Comparison of ENCODE assay signal across 10 cellular contexts in the genomic region with DNA sequence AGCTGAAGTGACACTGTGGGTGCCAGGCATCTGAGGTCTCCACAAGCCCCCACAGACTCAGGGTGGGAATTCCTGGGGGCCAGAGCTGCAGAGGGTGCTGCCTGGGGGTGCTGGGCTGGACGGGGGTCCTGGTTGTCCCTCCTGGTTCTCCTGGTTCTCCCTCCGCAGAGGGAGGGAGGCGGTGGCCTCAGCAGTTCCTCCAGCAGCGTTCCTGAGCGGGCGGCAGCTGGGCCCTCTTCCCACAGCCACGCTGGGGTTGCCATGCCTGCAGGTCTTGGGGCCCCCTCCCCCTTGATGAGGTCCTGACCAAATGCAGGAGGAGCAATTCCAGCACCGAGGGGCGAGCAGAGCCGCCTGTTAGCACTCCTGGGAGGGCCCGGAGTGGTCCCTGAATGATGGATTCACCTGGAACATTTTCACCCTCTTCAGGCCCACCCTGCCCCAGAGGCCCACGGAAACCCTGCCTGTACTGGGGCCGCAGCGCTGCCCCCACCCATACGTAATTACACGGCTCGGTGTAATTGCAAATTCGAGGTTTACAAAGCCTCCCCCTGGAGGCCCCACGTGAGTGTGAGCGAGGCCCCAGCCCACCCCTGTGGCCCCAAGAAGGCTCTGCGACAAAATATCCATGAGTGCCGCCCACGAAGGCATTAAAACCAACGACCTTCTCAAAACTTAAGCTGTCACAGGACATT. TPM values are rescaled to one million over a fixed set of nuclear protein-coding genes. Genes with fewer than 3 reads are reported as not detected.
DNase-seq lines count a peak whose midpoint lies in the region; ATAC-seq and TF ChIP-seq lines count a peak whose summit lies in the region.
"Had no signal": no experiment of that assay in that cellular context is flagged by ENCODE, and none has a peak within 500 bp of the region (broad histone marks: within the 10 kb centered on the region; RNA-seq: fewer than 3 reads in every experiment).

No MANE protein-coding gene starts in this region.

- DNase-seq in CD1c-positive myeloid dendritic cell (ENCODE audit: extremely low spot score) (peak; percentile 36), natural killer cell (peak; percentile 27), NCI-H1694 treated with DMSO at 0.1 percent for 48 hours (lab: John Stamatoyannopoulos, UW) (no peak), NCI-H128 (lab: John Stamatoyannopoulos, UW; ENCODE audit: unreplicated experiment) (no peak)
- peak; percentile 65 for DNase-seq in activated naive CD8-positive, alpha-beta T cell treated with anti-CD3 and anti-CD28 coated beads, Interleukin-2, amount 10 ng/mL, durations not matched to agents 7 days and 5 days
- DNase-seq: tibial artery had no signal

- peak; percentile 5 for ATAC-seq in activated naive CD8-positive, alpha-beta T cell treated with anti-CD3 and anti-CD28 coated beads, Interleukin-2, amount 10 ng/mL, durations not matched to agents 7 days and 5 days (ENCODE audit: low read depth)
- ATAC-seq in natural killer cell (peak; percentile 25 to 29 (median 27)), HG02970 (IDR thresholded peaks at IDR 0.05; ENCODE audit: low FRiP score, unreplicated experiment) (no peak), HG02763 (IDR thresholded peaks at IDR 0.05; ENCODE audit: unreplicated experiment) (no peak)
- ATAC-seq: SK-N-SH treated with all-trans-retinoic acid at 6 μM for 48 hours had no signal

- H3K4me3 Mint-ChIP-seq in IgD-negative memory B cell (peak overlapping the region; percentile 79 to 97 (median 90)), natural killer cell (peak overlapping the region; percentile 98)
- H3K4me3 Mint-ChIP-seq in activated naive CD8-positive, alpha-beta T cell treated with anti-CD3 and anti-CD28 coated beads, Interleukin-2, amount 10 ng/mL, durations not matched to agents 7 days and 5 days, result peak overlapping the region; percentile 100

- no peaks in the 10 kb centered on the region for H3K27me3 Mint-ChIP-seq in IgD-negative memory B cell
- H3K27me3 Mint-ChIP-seq in activated naive CD8-positive, alpha-beta T cell treated with anti-CD3 and anti-CD28 coated beads, Interleukin-2, amount 10 ng/mL, durations not matched to agents 7 days and 5 days, result no peaks in the 10 kb centered on the region
- H3K27me3 Mint-ChIP-seq in natural killer cell (ENCODE audit: low read depth in 2 of 2), result no peaks in the 10 kb centered on the region

- intact Hi-C loops in natural killer cell (cut with micrococcal nuclease), result loop anchor here (2.0 to 5.0 kb wide), 2 partner anchors 34 to 104 kb away; no protein-coding TSS in a partner anchor

- H3K27ac Mint-ChIP-seq in IgD-negative memory B cell, result peak overlapping the region; percentile 85 to 93 (median 90)
- peak overlapping the region; percentile 98 for H3K27ac Mint-ChIP-seq in activated naive CD8-positive, alpha-beta T cell treated with anti-CD3 and anti-CD28 coated beads, Interleukin-2, amount 10 ng/mL, durations not matched to agents 7 days and 5 days
- H3K27ac Mint-ChIP-seq in natural killer cell, result peak overlapping the region; percentile 86 to 96

- no peaks in the 10 kb centered on the region for H3K36me3 Mint-ChIP-seq in IgD-negative memory B cell
- peaks cover 18% of the 10 kb centered on the region for H3K36me3 Mint-ChIP-seq in activated naive CD8-positive, alpha-beta T cell treated with anti-CD3 and anti-CD28 coated beads, Interleukin-2, amount 10 ng/mL, durations not matched to agents 7 days and 5 days
- H3K36me3 Mint-ChIP-seq in natural killer cell, result no peaks in the 10 kb centered on the region

- H3K9me3 Mint-ChIP-seq in IgD-negative memory B cell (no peaks in the 10 kb centered on the region), natural killer cell (no peaks in the 10 kb centered on the region)
- no peaks in the 10 kb centered on the region for H3K9me3 Mint-ChIP-seq in activated naive CD8-positive, alpha-beta T cell treated with anti-CD3 and anti-CD28 coated beads, Interleukin-2, amount 10 ng/mL, durations not matched to agents 7 days and 5 days

- H3K4me1 Mint-ChIP-seq in IgD-negative memory B cell (peaks cover 7 to 26% (median 23%) of the 10 kb centered on the region in 3 donors), natural killer cell (peaks cover 29 to 85% of the 10 kb centered on the region in 2 donors)
- H3K4me1 Mint-ChIP-seq in activated naive CD8-positive, alpha-beta T cell treated with anti-CD3 and anti-CD28 coated beads, Interleukin-2, amount 10 ng/mL, durations not matched to agents 7 days and 5 days, result peaks cover 30% of the 10 kb centered on the region

- POLR2A ChIA-PET in activated naive CD8-positive, alpha-beta T cell treated with anti-CD3 and anti-CD28 coated beads, Interleukin-2, amount 10 ng/mL, durations not matched to agents 7 days and 5 days (lab: Charles Lee), result interaction anchor here (0.8 to 3.2 kb wide), 10 partner anchors 8 to 587 kb away, joined by 3 to 20 read pairs (median 3); partner anchors contain the start of genes CD81 and TSSC4

- TF ChIP-seq CTCF in natural killer cell (IDR thresholded peaks at IDR 0.05), result no peak

RNA-seq across cellular contexts. Expression of gene C11orf21, which starts 0.6 kb away (rescaled TPM):
- polyA plus RNA-seq in IgD-negative memory B cell, result 6.2 TPM
- 10 to 100 TPM; 51.0 to 55.3 TPM for total RNA-seq in activated naive CD8-positive, alpha-beta T cell treated with anti-CD3 and anti-CD28 coated beads, Interleukin-2, amount 10 ng/mL, durations not matched to agents 7 days and 5 days
- total RNA-seq in natural killer cell, result 100 to 1,000 TPM; 227 to 325 (median 237) TPM

RNA-seq across cellular contexts. Expression of gene TSPAN32, which starts 0.7 kb away (rescaled TPM):
- polyA plus RNA-seq in IgD-negative memory B cell, result 7.1 TPM
- 10 to 100 TPM; 49.5 to 52.3 TPM for total RNA-seq in activated naive CD8-positive, alpha-beta T cell treated with anti-CD3 and anti-CD28 coated beads, Interleukin-2, amount 10 ng/mL, durations not matched to agents 7 days and 5 days
- 100 to 1,000 TPM; 268 to 327 (median 299) TPM for total RNA-seq in natural killer cell

RNA-seq across cellular contexts. Expression of gene ASCL2, which starts 30.7 kb away (rescaled TPM):
- 5.0 TPM for polyA plus RNA-seq in IgD-negative memory B cell
- under 1 TPM; 0.62 to 0.80 TPM for total RNA-seq in activated naive CD8-positive, alpha-beta T cell treated with anti-CD3 and anti-CD28 coated beads, Interleukin-2, amount 10 ng/mL, durations not matched to agents 7 days and 5 days
- total RNA-seq in natural killer cell, result 10 to 100 TPM; 10.8 to 16.8 (median 16.0) TPM

Comparison
In these comparisons a context has a peak if more than half of its experiments do, and no peak if none do; other contexts are left out.
1. DNase-seq: peak in CD1c-positive myeloid dendritic cell (single experiment), activated naive CD8-positive, alpha-beta T cell treated with anti-CD3 and anti-CD28 coated beads, Interleukin-2, amount 10 ng/mL, durations not matched to agents 7 days and 5 days (single experiment) and natural killer cell (single experiment); none in NCI-H1694 treated with DMSO at 0.1 percent for 48 hours (single experiment) and NCI-H128 (single experiment).
2. ATAC-seq: peak in activated naive CD8-positive, alpha-beta T cell treated with anti-CD3 and anti-CD28 coated beads, Interleukin-2, amount 10 ng/mL, durations not matched to agents 7 days and 5 days (single experiment) and natural killer cell (3 of 3); none in HG02970 (single experiment) and HG02763 (single experiment).
3. RNA of gene C11orf21, which starts 0.6 kb away (total RNA-seq): 227 to 325 TPM in natural killer cell; 51.0 to 55.3 TPM in activated naive CD8-positive, alpha-beta T cell treated with anti-CD3 and anti-CD28 coated beads, Interleukin-2, amount 10 ng/mL, durations not matched to agents 7 days and 5 days; every median in the first group is over 4 times any median in the second.
4. RNA of gene TSPAN32, which starts 0.7 kb away (total RNA-seq): 268 to 327 TPM in natural killer cell; 49.5 to 52.3 TPM in activated naive CD8-positive, alpha-beta T cell treated with anti-CD3 and anti-CD28 coated beads, Interleukin-2, amount 10 ng/mL, durations not matched to agents 7 days and 5 days; every median in the first group is over 4 times any median in the second.
5. RNA of gene ASCL2, which starts 30.7 kb away (total RNA-seq): 10.8 to 16.8 TPM in natural killer cell; 0.62 to 0.80 TPM in activated naive CD8-positive, alpha-beta T cell treated with anti-CD3 and anti-CD28 coated beads, Interleukin-2, amount 10 ng/mL, durations not matched to agents 7 days and 5 days; every median in the first group is over 4 times any median in the second.
6. Peak in every context shown above with its lines, with median percentiles within 50 percentile points of each other: H3K27ac Mint-ChIP-seq and H3K4me3 Mint-ChIP-seq.